Comparison of ENCODE assay signal across 2 cellular contexts in the genomic region with DNA sequence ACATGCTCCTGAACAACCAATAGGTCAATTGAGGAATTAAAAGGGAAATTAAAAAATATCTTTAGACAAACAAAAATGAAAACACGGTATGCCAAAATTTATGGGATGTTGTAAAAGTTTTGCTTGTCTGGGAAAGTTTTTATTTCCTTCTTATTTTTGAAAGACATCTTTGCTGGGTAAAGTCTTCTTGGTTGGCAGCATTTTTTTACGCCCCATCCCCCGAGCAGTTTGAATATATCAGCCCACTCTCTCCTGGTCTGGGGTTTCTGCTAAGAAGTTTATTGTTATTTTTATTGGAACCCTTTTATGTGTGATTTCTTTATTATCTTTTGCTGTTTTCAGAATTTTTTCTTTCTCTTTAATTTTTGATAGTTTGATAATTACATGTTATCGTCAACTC.
TF ChIP-seq lines count a peak whose summit lies in the region.

No MANE protein-coding gene starts in this region.

TF ChIP-seq in HEK293, 187 proteins besides CTCF, POLR2A, EP300 and RAD21 (continued from another document):
- TF ChIP-seq ZBTB49 (tag by site-specific recombination; IDR thresholded peaks at IDR 0.05; ENCODE audit: low read depth) (no peak), SETDB1 (IDR thresholded peaks at IDR 0.05; ENCODE audit: insufficient read length, low read length) (peak; percentile 97), YY1 (tag by site-specific recombination; IDR thresholded peaks at IDR 0.05) (no peak), ZNF670 (tag by site-specific recombination; IDR thresholded peaks at IDR 0.05; ENCODE audit: low read depth) (no peak), ZNF529 (tag by site-specific recombination; IDR thresholded peaks at IDR 0.05; ENCODE audit: insufficient replicate concordance) (peak; percentile 35)
TF ChIP-seq in HEK293: peak in this region for 4.

TF ChIP-seq in GM12878, 131 proteins besides CTCF, POLR2A, EP300 and RAD21 (continued from another document):
- TF ChIP-seq, protein P1, sequence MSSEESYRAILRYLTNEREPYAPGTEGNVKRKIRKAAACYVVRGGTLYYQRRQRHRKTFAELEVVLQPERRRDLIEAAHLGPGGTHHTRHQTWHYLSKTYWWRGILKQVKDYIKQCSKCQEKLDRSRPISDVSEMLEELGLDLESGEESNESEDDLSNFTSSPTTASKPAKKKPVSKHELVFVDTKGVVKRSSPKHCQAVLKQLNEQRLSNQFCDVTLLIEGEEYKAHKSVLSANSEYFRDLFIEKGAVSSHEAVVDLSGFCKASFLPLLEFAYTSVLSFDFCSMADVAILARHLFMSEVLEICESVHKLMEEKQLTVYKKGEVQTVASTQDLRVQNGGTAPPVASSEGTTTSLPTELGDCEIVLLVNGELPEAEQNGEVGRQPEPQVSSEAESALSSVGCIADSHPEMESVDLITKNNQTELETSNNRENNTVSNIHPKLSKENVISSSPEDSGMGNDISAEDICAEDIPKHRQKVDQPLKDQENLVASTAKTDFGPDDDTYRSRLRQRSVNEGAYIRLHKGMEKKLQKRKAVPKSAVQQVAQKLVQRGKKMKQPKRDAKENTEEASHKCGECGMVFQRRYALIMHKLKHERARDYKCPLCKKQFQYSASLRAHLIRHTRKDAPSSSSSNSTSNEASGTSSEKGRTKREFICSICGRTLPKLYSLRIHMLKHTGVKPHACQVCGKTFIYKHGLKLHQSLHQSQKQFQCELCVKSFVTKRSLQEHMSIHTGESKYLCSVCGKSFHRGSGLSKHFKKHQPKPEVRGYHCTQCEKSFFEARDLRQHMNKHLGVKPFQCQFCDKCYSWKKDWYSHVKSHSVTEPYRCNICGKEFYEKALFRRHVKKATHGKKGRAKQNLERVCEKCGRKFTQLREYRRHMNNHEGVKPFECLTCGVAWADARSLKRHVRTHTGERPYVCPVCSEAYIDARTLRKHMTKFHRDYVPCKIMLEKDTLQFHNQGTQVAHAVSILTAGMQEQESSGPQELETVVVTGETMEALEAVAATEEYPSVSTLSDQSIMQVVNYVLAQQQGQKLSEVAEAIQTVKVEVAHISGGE (CRISPR knock-in tag; IDR thresholded peaks at IDR 0.05), result no peak
- TF ChIP-seq CBX5 (IDR thresholded peaks at IDR 0.05; ENCODE audit: low read depth) (peak; percentile 71; the same call in 1 of the 2 replicates), NBN (IDR thresholded peaks at IDR 0.05) (no peak), SRF (IDR thresholded peaks at IDR 0.05; ENCODE audit: low read depth in 2 of 2, low read length in 2 of 2) (no peak), MTA2 (IDR thresholded peaks at IDR 0.05; ENCODE audit: low read depth) (no peak), PAX5 (IDR thresholded peaks at IDR 0.05; ENCODE audit: borderline replicate concordance, low read depth, low read length) (no peak)
- TF ChIP-seq, protein P2, sequence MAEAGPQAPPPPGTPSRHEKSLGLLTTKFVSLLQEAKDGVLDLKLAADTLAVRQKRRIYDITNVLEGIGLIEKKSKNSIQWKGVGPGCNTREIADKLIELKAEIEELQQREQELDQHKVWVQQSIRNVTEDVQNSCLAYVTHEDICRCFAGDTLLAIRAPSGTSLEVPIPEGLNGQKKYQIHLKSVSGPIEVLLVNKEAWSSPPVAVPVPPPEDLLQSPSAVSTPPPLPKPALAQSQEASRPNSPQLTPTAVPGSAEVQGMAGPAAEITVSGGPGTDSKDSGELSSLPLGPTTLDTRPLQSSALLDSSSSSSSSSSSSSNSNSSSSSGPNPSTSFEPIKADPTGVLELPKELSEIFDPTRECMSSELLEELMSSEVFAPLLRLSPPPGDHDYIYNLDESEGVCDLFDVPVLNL (IDR thresholded peaks at IDR 0.05; ENCODE audit: low read depth, low read length), result no peak
